ENCODE assay signal across 8 cellular contexts in genomic region chr9:19408693-19409405, GRCh38. TPM values are rescaled to one million over a fixed set of nuclear protein-coding genes. Genes with fewer than 3 reads are reported as not detected.
DNase-seq lines count a peak whose midpoint lies in the region; ATAC-seq and TF ChIP-seq lines count a peak whose summit lies in the region.

Gene ACER2, plus strand, starts transcription at chr9:19409009. Its CDS starts 76 bp downstream, at chr9:19409085.

- ATAC-seq in HG02571 (IDR thresholded peaks at IDR 0.05; ENCODE audit: unreplicated experiment) (peak; percentile 94), SK-N-SH treated with all-trans-retinoic acid at 6 μM for 48 hours (peak; percentile 94), Right ventricle myocardium inferior (peak; percentile 98)

- TF ChIP-seq POLR2A in ovary (IDR thresholded peaks at IDR 0.05): peak; percentile 69

- no peaks in the 10 kb centered on the region for H3K9me3 Mint-ChIP-seq in activated naive CD8-positive, alpha-beta T cell treated with anti-CD3 and anti-CD28 coated beads for 36 hours

- H3K4me1 ChIP-seq in ovary (ENCODE audit: insufficient read depth) (no peaks in the 10 kb centered on the region), thymus (ENCODE audit: control insufficient read depth, insufficient read depth, low read length) (peaks cover 4% of the 10 kb centered on the region)

- TF ChIP-seq CTCF in GM12864 (IDR thresholded peaks at IDR 0.05; ENCODE audit: low read depth, low read length, missing control alignments): no peak
- no peak for TF ChIP-seq CTCF in ovary (IDR thresholded peaks at IDR 0.05)

- peak within 1 kb of the TSS; percentile 78 for H3K4me3 ChIP-seq in GM12864 (ENCODE audit: low read depth, low read length)
- H3K4me3 ChIP-seq in ovary: peak within 1 kb of the TSS; percentile 64
- H3K4me3 ChIP-seq in thymus (ENCODE audit: low read length): peak within 1 kb of the TSS; percentile 75

- 0 to 1% (median 0%) methylated on average over 56 to 61 of the region's 61 CpGs for whole genome bisulfite sequencing in ovary, 3 donors
- WGBS in thymus: under 1% methylated on average over 61 of the region's 61 CpGs

- H3K4me3 Mint-ChIP-seq in activated naive CD8-positive, alpha-beta T cell treated with anti-CD3 and anti-CD28 coated beads for 36 hours: peak within 1 kb of the TSS; percentile 96

- intact Hi-C loops in Right ventricle myocardium inferior (cut with DNase I) (loop anchor here (2.0 kb wide), 2 partner anchors 28 to 48 kb away; partner anchors contain the start of gene RPS6), ovary (cut with DNase I) (no loop called here)

- H3K27me3 ChIP-seq in ovary (no peaks in the 10 kb centered on the region), thymus (ENCODE audit: control insufficient read depth, insufficient read depth) (peaks cover 2% of the 10 kb centered on the region)

- H3K4me1 Mint-ChIP-seq in activated naive CD8-positive, alpha-beta T cell treated with anti-CD3 and anti-CD28 coated beads for 36 hours: peaks cover 15% of the 10 kb centered on the region

- no peak for TF ChIP-seq EP300 in ovary (IDR thresholded peaks at IDR 0.05)

- H3K36me3 ChIP-seq in ovary (no peaks in the 10 kb centered on the region), thymus (ENCODE audit: control insufficient read depth, insufficient read depth) (no peaks in the 10 kb centered on the region)

- no peaks in the 10 kb centered on the region for H3K27me3 Mint-ChIP-seq in activated naive CD8-positive, alpha-beta T cell treated with anti-CD3 and anti-CD28 coated beads for 36 hours

- H3K27ac ChIP-seq in ovary (peak within 1 kb of the TSS; percentile 55 to 68), thymus (ENCODE audit: low read depth) (peak within 1 kb of the TSS; percentile 55)

- DNase-seq in GM12864 (ENCODE audit: low read depth) (peak; percentile 71), NAMALWA (ENCODE audit: low spot score) (peak; percentile 95), Right ventricle myocardium inferior (ENCODE audit: missing footprints) (peak; percentile 98), ovary (peak; percentile 91 to 96 (median 96))
- peak; percentile 94 for DNase-seq in activated naive CD8-positive, alpha-beta T cell treated with anti-CD3 and anti-CD28 coated beads for 36 hours

- H3K36me3 Mint-ChIP-seq in activated naive CD8-positive, alpha-beta T cell treated with anti-CD3 and anti-CD28 coated beads for 36 hours: no peaks in the 10 kb centered on the region

- H3K9me3 ChIP-seq in ovary (no peaks in the 10 kb centered on the region), thymus (ENCODE audit: control insufficient read depth) (no peaks in the 10 kb centered on the region)

- peak within 1 kb of the TSS; percentile 68 for H3K27ac Mint-ChIP-seq in activated naive CD8-positive, alpha-beta T cell treated with anti-CD3 and anti-CD28 coated beads for 36 hours

TF ChIP-seq in SK-N-SH treated with all-trans-retinoic acid at 6 μM for 48 hours, 23 proteins besides CTCF, POLR2A, EP300 and RAD21:
- no peak for TF ChIP-seq ZC3H10 (CRISPR knock-in tag; IDR thresholded peaks at IDR 0.05)
- no peak for TF ChIP-seq ARNTL (CRISPR knock-in tag; IDR thresholded peaks at IDR 0.05; ENCODE audit: borderline replicate concordance, low read depth)
- no peak for TF ChIP-seq CSRNP3 (CRISPR knock-in tag; IDR thresholded peaks at IDR 0.05)
- TF ChIP-seq PPARA (CRISPR knock-in tag; IDR thresholded peaks at IDR 0.05; ENCODE audit: borderline replicate concordance): no peak
- no peak for TF ChIP-seq OSR1 (CRISPR knock-in tag; IDR thresholded peaks at IDR 0.05)
- no peak for TF ChIP-seq RARB (CRISPR knock-in tag; IDR thresholded peaks at IDR 0.05)

RNA-seq across cellular contexts. Expression of gene ACER2, which starts in this region (rescaled TPM):
- 1 to 10 TPM; 1.3 to 1.5 TPM for total RNA-seq in activated naive CD8-positive, alpha-beta T cell treated with anti-CD3 and anti-CD28 coated beads for 36 hours
- total RNA-seq in Right ventricle myocardium inferior (3.2 TPM), ovary (1 to 10 TPM; 2.1 to 10.0 (median 3.3) TPM)
- polyA plus RNA-seq in ovary (1 to 10 TPM in 1 of 2 donors, under 1 TPM in 1; 0.80 to 2.0 TPM), thymus (0.71 TPM)

Comparison
In these comparisons a context has a peak if more than half of its experiments do, and no peak if none do; other contexts are left out.
1. Peak in every context shown above with its lines: DNase-seq, ATAC-seq, H3K4me3 ChIP-seq and H3K27ac ChIP-seq.